ENCODE assay signal across 9 cellular contexts in the genomic region with DNA sequence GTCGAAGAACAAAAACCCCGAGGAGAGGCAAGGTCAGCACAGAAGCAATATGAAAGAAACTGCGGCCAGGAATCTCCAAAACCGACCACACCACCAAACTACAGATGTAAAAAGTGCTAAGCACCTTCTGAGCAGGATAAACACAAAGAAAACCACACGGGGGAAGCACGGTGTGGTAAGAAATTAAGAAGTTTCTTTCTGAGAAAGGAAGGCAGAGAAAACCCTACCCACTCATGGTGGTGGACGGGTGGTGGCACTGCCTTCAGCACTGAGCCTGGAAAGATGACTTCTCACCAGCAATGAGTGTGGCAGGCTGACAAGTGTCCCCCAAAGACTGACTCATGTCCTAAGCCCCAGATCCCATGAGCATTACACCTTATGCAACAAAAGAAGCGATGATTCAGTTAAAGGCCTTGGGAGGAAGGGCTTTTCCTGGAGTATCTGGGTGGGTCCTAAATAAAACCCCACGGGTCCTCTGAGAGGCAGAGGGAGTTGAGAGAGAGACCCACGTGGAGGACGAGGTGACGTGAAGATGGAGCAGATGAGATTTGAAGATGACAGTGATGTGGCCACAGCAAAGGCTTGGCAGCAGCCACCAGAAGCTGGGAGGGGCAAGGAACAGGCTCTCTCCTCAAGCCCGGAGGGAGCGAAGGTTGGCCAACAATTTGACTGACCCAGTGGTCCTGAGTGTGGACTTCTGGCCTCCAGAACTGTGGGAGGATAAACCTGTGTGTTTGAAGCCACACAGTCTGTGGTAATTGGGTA.
A peak's percentile ranks its signal among the peaks of the same experiment; 100 is the strongest.
DNase-seq lines count a peak whose midpoint lies in the region; ATAC-seq lines count a peak whose summit lies in the region.
"Had no signal": no experiment of that assay in that cellular context is flagged by ENCODE, and none has a peak within 500 bp of the region (broad histone marks: within the 10 kb centered on the region; RNA-seq: fewer than 3 reads in every experiment).

No MANE protein-coding gene starts in this region.

- DNase-seq in activated naive CD4-positive, alpha-beta T cell treated with Interleukin-2 at 50 U/mL for 16 hours = peak; percentile 68
- no peak for DNase-seq in activated naive CD4-positive, alpha-beta T cell treated with anti-CD3 and anti-CD28 coated beads, Interleukin-2, amount 50 U/mL, for 16 hours
- DNase-seq in RKO (ENCODE audit: low spot score) (peak; percentile 29), putamen (ENCODE audit: low spot score) (no peak), RPMI8226 (no peak)
- no peak for DNase-seq in central memory CD8-positive, alpha-beta T cell (ENCODE audit: low spot score in 2 of 2)
- DNase-seq in stimulated activated CD8-positive, alpha-beta memory T cell treated with anti-CD3 and anti-CD28 coated beads, Interleukin-7, amount 100 ng/mL, for 48 hours (ENCODE audit: extremely low read depth in 1 of 2, low read depth in 1 of 2) = peak; percentile 42 to 74

- no peaks in the 10 kb centered on the region for H3K9me3 Mint-ChIP-seq in central memory CD8-positive, alpha-beta T cell

- peak overlapping the region; percentile 47 for H3K27ac Mint-ChIP-seq in central memory CD8-positive, alpha-beta T cell (ENCODE audit: low read depth)

- H3K27me3 Mint-ChIP-seq in central memory CD8-positive, alpha-beta T cell = no peaks in the 10 kb centered on the region

- peak; percentile 72 for ATAC-seq in central memory CD8-positive, alpha-beta T cell (replicated peaks; ENCODE audit: extremely low read depth, poor library complexity, severe bottlenecking)
- ATAC-seq in HG03135 (IDR thresholded peaks at IDR 0.05; ENCODE audit: unreplicated experiment) = no peak
- ATAC-seq: left colon had no signal

- H3K36me3 Mint-ChIP-seq in central memory CD8-positive, alpha-beta T cell (ENCODE audit: insufficient read depth) = peaks cover 8% of the 10 kb centered on the region

- H3K4me1 Mint-ChIP-seq in central memory CD8-positive, alpha-beta T cell = peaks cover 12% of the 10 kb centered on the region

- H3K4me3 Mint-ChIP-seq in central memory CD8-positive, alpha-beta T cell = no peak overlapping the region

Comparison
In these comparisons a context has a peak if more than half of its experiments do, and no peak if none do; other contexts are left out.
1. DNase-seq: peak in activated naive CD4-positive, alpha-beta T cell treated with Interleukin-2 at 50 U/mL for 16 hours (single experiment), RKO (single experiment) and stimulated activated CD8-positive, alpha-beta memory T cell treated with anti-CD3 and anti-CD28 coated beads, Interleukin-7, amount 100 ng/mL, for 48 hours (2 of 2); none in activated naive CD4-positive, alpha-beta T cell treated with anti-CD3 and anti-CD28 coated beads, Interleukin-2, amount 50 U/mL, for 16 hours (single experiment), central memory CD8-positive, alpha-beta T cell (0 of 2), putamen (single experiment) and RPMI8226 (single experiment).